In the genomic region with DNA sequence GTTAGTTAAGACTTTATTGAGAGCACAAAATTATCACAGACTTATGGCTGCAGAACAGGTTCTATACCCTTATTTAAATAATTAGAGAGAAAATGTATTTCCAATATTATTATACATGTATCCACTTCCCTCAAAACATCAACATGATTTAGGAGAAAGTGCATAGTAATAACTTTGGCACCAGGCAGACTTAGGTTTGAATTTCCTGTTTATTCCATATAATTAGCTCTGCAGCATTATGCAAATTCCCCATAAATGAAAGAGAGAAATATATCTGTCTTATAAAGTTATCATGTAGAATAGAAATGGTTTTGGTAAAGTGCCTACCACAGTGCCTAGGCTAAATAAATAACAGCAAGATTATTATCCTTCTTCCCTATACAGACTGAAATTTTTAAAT, we compare ENCODE assay signal across 33 cellular contexts. TPM values are rescaled to one million over a fixed set of nuclear protein-coding genes. Genes with fewer than 3 reads are reported as not detected.
"Had no signal": no experiment of that assay in that cellular context is flagged by ENCODE, and none has a peak within 500 bp of the region (broad histone marks: within the 10 kb centered on the region; RNA-seq: fewer than 3 reads in every experiment).

No MANE protein-coding gene starts in this region.

- H3K4me3 Mint-ChIP-seq: activated B cell treated with CpG ODN at 0.5 μM for 24 hours; activated CD8-positive, alpha-beta T cell treated with anti-CD3 and anti-CD28 coated beads for 36 hours; activated naive CD8-positive, alpha-beta T cell; activated T-cell treated with anti-CD3 and anti-CD28 coated beads, Interleukin-2, amount 50 U/mL, for 4 hours; activated T-helper 17 cell treated with anti-CD3 and anti-CD28 coated beads, Interleukin-2, amount 50 U/mL, for 72 hours; central memory CD8-positive, alpha-beta T cell; effector memory CD8-positive, alpha-beta T cell; T-helper 17 cell; T-helper 2 cell treated with Interferon-gamma antibody and Interleukin-4, amounts not matched to agents 5 μg/mL and 100 μg/mL, for 36 hours had no signal

- H3K36me3 ChIP-seq: brain microvascular endothelial cell, esophagus squamous epithelium, gastroesophageal sphincter, WERI-Rb-1 had no signal

- H3K4me1 ChIP-seq: esophagus squamous epithelium, gastroesophageal sphincter had no signal

- H3K4me3 ChIP-seq: esophagus squamous epithelium, gastroesophageal sphincter had no signal

- FAIRE-seq: astrocyte, bronchial epithelial cell, colon had no signal

- H3K36me3 Mint-ChIP-seq: activated naive CD8-positive, alpha-beta T cell had no signal

- ATAC-seq: activated CD4-positive, CD25-positive, alpha-beta regulatory T cell treated with anti-CD3 and anti-CD28 coated beads, Interleukin-2, amount 50 U/mL, for 24 hours; activated CD8-positive, alpha-beta T cell treated with anti-CD3 and anti-CD28 coated beads for 36 hours; activated T-cell treated with anti-CD3 and anti-CD28 coated beads, Interleukin-2, amount 50 U/mL, for 4 hours; activated T-helper 17 cell treated with anti-CD3 and anti-CD28 coated beads, Interleukin-2, amount 50 U/mL, for 72 hours; effector memory CD8-positive, alpha-beta T cell; gastroesophageal sphincter; T-helper 17 cell had no signal

- H3K27ac ChIP-seq: brain microvascular endothelial cell, esophagus squamous epithelium, gastroesophageal sphincter, WERI-Rb-1 had no signal

- H3K9me3 Mint-ChIP-seq: activated B cell treated with CpG ODN at 0.5 μM for 24 hours; activated CD8-positive, alpha-beta T cell treated with anti-CD3 and anti-CD28 coated beads for 36 hours; activated T-cell treated with anti-CD3 and anti-CD28 coated beads, Interleukin-2, amount 50 U/mL, for 4 hours; activated T-helper 17 cell treated with anti-CD3 and anti-CD28 coated beads, Interleukin-2, amount 50 U/mL, for 72 hours; T-helper 2 cell treated with Interferon-gamma antibody and Interleukin-4, amounts not matched to agents 5 μg/mL and 100 μg/mL, for 36 hours had no signal

- H3K9me3 ChIP-seq: esophagus squamous epithelium, gastroesophageal sphincter had no signal

- H3K27me3 ChIP-seq: brain microvascular endothelial cell, esophagus squamous epithelium, gastroesophageal sphincter had no signal

- H3K27ac Mint-ChIP-seq: activated B cell treated with CpG ODN at 0.5 μM for 24 hours; activated CD8-positive, alpha-beta T cell treated with anti-CD3 and anti-CD28 coated beads for 36 hours; activated naive CD8-positive, alpha-beta T cell; activated T-helper 17 cell treated with anti-CD3 and anti-CD28 coated beads, Interleukin-2, amount 50 U/mL, for 72 hours; effector memory CD8-positive, alpha-beta T cell; T-helper 17 cell; T-helper 2 cell treated with Interferon-gamma antibody and Interleukin-4, amounts not matched to agents 5 μg/mL and 100 μg/mL, for 36 hours had no signal

- H3K27me3 Mint-ChIP-seq: activated B cell treated with CpG ODN at 0.5 μM for 24 hours; activated CD8-positive, alpha-beta T cell treated with anti-CD3 and anti-CD28 coated beads for 36 hours; activated naive CD8-positive, alpha-beta T cell; activated T-helper 17 cell treated with anti-CD3 and anti-CD28 coated beads, Interleukin-2, amount 50 U/mL, for 72 hours; central memory CD8-positive, alpha-beta T cell; effector memory CD8-positive, alpha-beta T cell; T-helper 17 cell had no signal

- H3K4me1 Mint-ChIP-seq: activated B cell treated with CpG ODN at 0.5 μM for 24 hours; activated T-helper 17 cell treated with anti-CD3 and anti-CD28 coated beads, Interleukin-2, amount 50 U/mL, for 72 hours; central memory CD8-positive, alpha-beta T cell; T-helper 17 cell had no signal

- DNase-seq: activated B cell treated with CpG ODN at 0.5 μM for 24 hours; activated CD4-positive, alpha-beta T cell treated with anti-CD3 and anti-CD28 coated beads for 48 hours; activated CD4-positive, alpha-beta T cell treated with anti-CD3 and anti-CD28 coated beads, Interleukin-2, amount 50 U/mL, for 1 hour; activated CD4-positive, alpha-beta T cell treated with anti-CD3 and anti-CD28 coated beads, Interleukin-2, amount 50 U/mL, for 48 hours; activated CD8-positive, alpha-beta memory T cell treated with anti-CD3 and anti-CD28 coated beads for 24 hours; activated CD8-positive, alpha-beta T cell treated with anti-CD3 and anti-CD28 coated beads for 36 hours; activated effector memory CD4-positive, alpha-beta T cell treated with Interleukin-2 at 50 U/mL for 16 hours; activated gamma-delta T cell treated with Interleukin-2 at 50 U/mL for 16 hours; activated naive CD4-positive, alpha-beta T cell treated with anti-CD3 and anti-CD28 coated beads, Interleukin-2, amount 50 U/mL, for 16 hours; activated naive CD4-positive, alpha-beta T cell treated with Interleukin-2 at 50 U/mL for 16 hours; activated T-cell treated with anti-CD3 and anti-CD28 coated beads, Interleukin-2, amount 50 U/mL, for 4 hours; amniotic stem cell; anterior cingulate cortex; brain microvascular endothelial cell; cortex of kidney; dermis blood vessel endothelial cell; effector CD4-positive, alpha-beta T cell; effector memory CD8-positive, alpha-beta T cell; esophagus squamous epithelium; foreskin melanocyte; head of caudate nucleus; T-helper 17 cell; T1000; WERI-Rb-1 had no signal

RNA-seq across cellular contexts. Expression of a gene that starts 15.3 kb away (rescaled TPM):
- total RNA-seq: activated B cell treated with CpG ODN at 0.5 μM for 24 hours; activated CD8-positive, alpha-beta T cell treated with anti-CD3 and anti-CD28 coated beads for 36 hours; activated T-helper 17 cell treated with anti-CD3 and anti-CD28 coated beads, Interleukin-2, amount 50 U/mL, for 72 hours had no signal
